Comparison of ENCODE assay signal across 8 cellular contexts in the genomic region with DNA sequence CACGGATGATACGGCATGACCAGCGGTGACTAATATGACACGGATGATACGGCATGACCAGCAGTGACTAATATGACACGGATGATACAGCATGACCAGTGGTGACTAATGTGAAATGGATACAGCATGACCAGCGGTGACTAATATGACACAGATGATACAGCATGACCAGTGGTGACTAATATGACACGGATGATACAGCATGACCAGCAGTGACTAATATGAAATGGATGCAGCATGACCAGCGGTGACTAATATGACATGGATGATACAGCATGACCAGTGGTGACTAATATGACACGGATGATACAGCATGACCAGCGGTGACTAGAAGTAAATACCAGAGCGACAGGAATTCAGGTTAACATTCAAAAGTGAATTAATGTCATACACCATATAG.
DNase-seq lines count a peak whose midpoint lies in the region; ATAC-seq, FAIRE-seq and TF ChIP-seq lines count a peak whose summit lies in the region.
"Not testable (repeated sequence)": the region's sequence is repeated elsewhere in the genome, so short reads cannot be mapped to it uniquely, and the experiment has no call there.

No MANE protein-coding gene starts in this region.

- not testable (repeated sequence) for H3K23ac ChIP-seq in mesenchymal stem cell (ENCODE audit: low read length in 2 of 2)

- H3K14ac ChIP-seq in mesenchymal stem cell (ENCODE audit: low read length in 2 of 2) = not testable (repeated sequence)

- not testable (repeated sequence) for H3K27me3 ChIP-seq in GM23338 (ENCODE audit: insufficient read depth); PC-3 (ENCODE audit: low read length); astrocyte (ENCODE audit: insufficient read depth, low read length); mesenchymal stem cell (ENCODE audit: control insufficient read depth in 1 of 2, insufficient read depth in 1 of 2, low read length in 2 of 2)

- not testable (repeated sequence) for H3K18ac ChIP-seq in mesenchymal stem cell (ENCODE audit: low read depth in 1 of 2, low read length in 2 of 2)

- FAIRE-seq in A549 (lab: Jason Lieb, UNC); astrocyte (lab: Jason Lieb, UNC): not testable (repeated sequence)

- not testable (repeated sequence) for H4K91ac ChIP-seq in mesenchymal stem cell (ENCODE audit: low read length)

- H3K27me3 Mint-ChIP-seq in GM23338 (ENCODE audit: insufficient read depth, low read depth, poor library complexity); activated CD8-positive, alpha-beta T cell treated with anti-CD3 and anti-CD28 coated beads for 36 hours; astrocyte (ENCODE audit: low read depth, unreplicated experiment): not testable (repeated sequence)

- H3K27ac Mint-ChIP-seq in GM23338 = peak overlapping the region; percentile 13; the same call in 1 of the 2 replicates
- not testable (repeated sequence) for H3K27ac Mint-ChIP-seq in activated CD8-positive, alpha-beta T cell treated with anti-CD3 and anti-CD28 coated beads for 36 hours
- peak overlapping the region; percentile 22 for H3K27ac Mint-ChIP-seq in astrocyte (ENCODE audit: unreplicated experiment)
- peak overlapping the region; percentile 83 for H3K27ac Mint-ChIP-seq in stimulated activated effector memory CD8-positive, alpha-beta T cell treated with anti-CD3 and anti-CD28 coated beads, Interleukin-12 subunit alpha, Interleukin-12 subunit beta, amount 100 ng/mL, for 72 hours

- H3K9me2 ChIP-seq in GM23338 (ENCODE audit: insufficient read depth); PC-3 (replicated peaks; ENCODE audit: low read length): not testable (repeated sequence)

- not testable (repeated sequence) for TF ChIP-seq CTCF in A549 (IDR thresholded peaks at IDR 0.05); GM23338 (conservative IDR thresholded peaks at IDR 0.05; ENCODE audit: low read depth in 2 of 2); PC-3 (conservative IDR thresholded peaks at IDR 0.05; ENCODE audit: low read depth, low read length); activated CD8-positive, alpha-beta T cell treated with anti-CD3 and anti-CD28 coated beads for 36 hours (IDR thresholded peaks at IDR 0.05); astrocyte (IDR thresholded peaks at IDR 0.05; ENCODE audit: insufficient read depth, low read depth, low read length); epithelial cell of proximal tubule (conservative IDR thresholded peaks at IDR 0.05; ENCODE audit: low read depth, low read length)

- H3K4me2 ChIP-seq in A549; GM23338; PC-3 (ENCODE audit: low read length); astrocyte (ENCODE audit: low read length); mesenchymal stem cell (ENCODE audit: low read length, poor library complexity, severe bottlenecking): not testable (repeated sequence)

- H4K20me1 ChIP-seq in GM23338 (replicated peaks; ENCODE audit: insufficient read depth); PC-3 (ENCODE audit: low read length): not testable (repeated sequence)
- H4K20me1 ChIP-seq in astrocyte (ENCODE audit: insufficient read depth, low read length) = peaks cover 10% of the 10 kb centered on the region

- H2AFZ ChIP-seq in GM23338; PC-3 (ENCODE audit: low read length); astrocyte (ENCODE audit: low read depth, low read length); mesenchymal stem cell (ENCODE audit: low read depth, low read length): not testable (repeated sequence)

- not testable (repeated sequence) for H3K9ac ChIP-seq in PC-3 (ENCODE audit: low read length); astrocyte (ENCODE audit: low read length); mesenchymal stem cell (ENCODE audit: low read length)

- not testable (repeated sequence) for H3K4me1 ChIP-seq in A549; GM23338 (ENCODE audit: insufficient read depth); PC-3 (ENCODE audit: insufficient read depth, low read length); astrocyte (ENCODE audit: insufficient read depth, low read length); mesenchymal stem cell (ENCODE audit: control insufficient read depth, insufficient read depth, low read depth, low read length)

- H4K8ac ChIP-seq in mesenchymal stem cell (ENCODE audit: low read length) = not testable (repeated sequence)

- H2BK5ac ChIP-seq in mesenchymal stem cell (ENCODE audit: low read depth, low read length, poor library complexity, severe bottlenecking) = not testable (repeated sequence)

- H3K4ac ChIP-seq in mesenchymal stem cell (ENCODE audit: low read depth in 1 of 2, low read length in 2 of 2) = not testable (repeated sequence)

- not testable (repeated sequence) for TF ChIP-seq POLR2A in A549 (IDR thresholded peaks at IDR 0.05; ENCODE audit: low read length)

- H3K36me3 Mint-ChIP-seq in GM23338 (ENCODE audit: low read depth); activated CD8-positive, alpha-beta T cell treated with anti-CD3 and anti-CD28 coated beads for 36 hours (ENCODE audit: low read depth); stimulated activated effector memory CD8-positive, alpha-beta T cell treated with anti-CD3 and anti-CD28 coated beads, Interleukin-12 subunit alpha, Interleukin-12 subunit beta, amount 100 ng/mL, for 72 hours: not testable (repeated sequence)
- H3K36me3 Mint-ChIP-seq in astrocyte (ENCODE audit: low read depth, unreplicated experiment) = peaks cover 19% of the 10 kb centered on the region

- 96% methylated on average over 12 of the region's 12 CpGs for WGBS in A549 (ENCODE audit: missing lambda C conversion rate)
- WGBS in mesenchymal stem cell = 98% methylated on average over 10 of the region's 12 CpGs

- not testable (repeated sequence) for H3K27ac ChIP-seq in A549; GM23338 (ENCODE audit: low read depth); PC-3 (ENCODE audit: low read length); astrocyte (ENCODE audit: low read depth, low read length); mesenchymal stem cell (ENCODE audit: low read length, poor library complexity, severe bottlenecking)

- not testable (repeated sequence) for H3K4me3 Mint-ChIP-seq in GM23338; activated CD8-positive, alpha-beta T cell treated with anti-CD3 and anti-CD28 coated beads for 36 hours; astrocyte (ENCODE audit: unreplicated experiment); stimulated activated effector memory CD8-positive, alpha-beta T cell treated with anti-CD3 and anti-CD28 coated beads, Interleukin-12 subunit alpha, Interleukin-12 subunit beta, amount 100 ng/mL, for 72 hours

- H2BK15ac ChIP-seq in mesenchymal stem cell (ENCODE audit: low read depth, poor library complexity, severe bottlenecking) = not testable (repeated sequence)

- BruUV-seq in PC-3 (replicated peaks; lab: Mats Ljungman, UMichigan) = not testable (repeated sequence)

- H3K4me1 Mint-ChIP-seq in GM23338; activated CD8-positive, alpha-beta T cell treated with anti-CD3 and anti-CD28 coated beads for 36 hours (ENCODE audit: low read depth); astrocyte (ENCODE audit: low read depth, unreplicated experiment): not testable (repeated sequence)
- H3K4me1 Mint-ChIP-seq in stimulated activated effector memory CD8-positive, alpha-beta T cell treated with anti-CD3 and anti-CD28 coated beads, Interleukin-12 subunit alpha, Interleukin-12 subunit beta, amount 100 ng/mL, for 72 hours = peaks cover 11% of the 10 kb centered on the region

- intact Hi-C loops in PC-3 (cut with micrococcal nuclease); activated CD8-positive, alpha-beta T cell treated with anti-CD3 and anti-CD28 coated beads for 36 hours (cut with micrococcal nuclease): not testable (repeated sequence)

- not testable (repeated sequence) for H3K9me3 Mint-ChIP-seq in GM23338; activated CD8-positive, alpha-beta T cell treated with anti-CD3 and anti-CD28 coated beads for 36 hours; astrocyte (ENCODE audit: unreplicated experiment); stimulated activated effector memory CD8-positive, alpha-beta T cell treated with anti-CD3 and anti-CD28 coated beads, Interleukin-12 subunit alpha, Interleukin-12 subunit beta, amount 100 ng/mL, for 72 hours

- not testable (repeated sequence) for TF ChIP-seq RAD21 in A549 (conservative IDR thresholded peaks at IDR 0.05 in 1 of 2, IDR thresholded peaks at IDR 0.05 in 1 of 2)

- not testable (repeated sequence) for DNase-seq in A549 (ENCODE audit: low read depth in 1 of 2, low spot score in 1 of 2); GM23338 (ENCODE audit: low spot score); stimulated activated effector memory CD8-positive, alpha-beta T cell treated with anti-CD3 and anti-CD28 coated beads, Interleukin-12 subunit alpha, Interleukin-12 subunit beta, amount 100 ng/mL, for 72 hours (ENCODE audit: low spot score in 2 of 2)
- DNase-seq in PC-3 = peak; percentile 16
- DNase-seq in activated CD8-positive, alpha-beta T cell treated with anti-CD3 and anti-CD28 coated beads for 36 hours = peak; percentile 17
- DNase-seq in astrocyte (ENCODE audit: low read depth) = peak; percentile 15
- DNase-seq in epithelial cell of proximal tubule (ENCODE audit: low read depth) = peak; percentile 9
- peak; percentile 12 for DNase-seq in mesenchymal stem cell

- H3F3A ChIP-seq in GM23338 (replicated peaks; ENCODE audit: low read depth); PC-3 (ENCODE audit: low read length, unreplicated experiment): not testable (repeated sequence)

- POLR2A ChIA-PET in A549 (lab: Yijun Ruan, JAX); PC-3 (lab: Charles Lee; ENCODE audit: unreplicated experiment); activated CD8-positive, alpha-beta T cell treated with anti-CD3 and anti-CD28 coated beads for 36 hours (lab: Charles Lee): not testable (repeated sequence)

- not testable (repeated sequence) for ATAC-seq in A549; GM23338; PC-3; activated CD8-positive, alpha-beta T cell treated with anti-CD3 and anti-CD28 coated beads for 36 hours; stimulated activated effector memory CD8-positive, alpha-beta T cell treated with anti-CD3 and anti-CD28 coated beads, Interleukin-12 subunit alpha, Interleukin-12 subunit beta, amount 100 ng/mL, for 72 hours

- not testable (repeated sequence) for H2BK12ac ChIP-seq in mesenchymal stem cell (ENCODE audit: low read length in 2 of 2)

- peaks cover 19% of the 10 kb centered on the region for H3K79me1 ChIP-seq in mesenchymal stem cell (replicated peaks; ENCODE audit: low read length, poor library complexity, severe bottlenecking)

- not testable (repeated sequence) for H2AK5ac ChIP-seq in mesenchymal stem cell (ENCODE audit: low read length, severe bottlenecking)

- H3K36me3 ChIP-seq in GM23338 (ENCODE audit: insufficient read depth); PC-3 (ENCODE audit: low read depth, low read length); astrocyte (ENCODE audit: insufficient read depth, low read length): not testable (repeated sequence)
- peaks cover 16 to 37% of the 10 kb centered on the region in 2 experiments for H3K36me3 ChIP-seq in mesenchymal stem cell (ENCODE audit: control insufficient read depth in 1 of 2, insufficient read depth in 2 of 2, low read depth in 1 of 2, low read length in 2 of 2)

- not testable (repeated sequence) for H3K9me3 ChIP-seq in A549; PC-3 (ENCODE audit: low read length); astrocyte (ENCODE audit: insufficient read depth, low read depth, low read length); mesenchymal stem cell (ENCODE audit: control insufficient read depth, low read length)

- TF ChIP-seq EP300 in A549 (IDR thresholded peaks at IDR 0.05) = not testable (repeated sequence)

- not testable (repeated sequence) for H2BK120ac ChIP-seq in mesenchymal stem cell (ENCODE audit: low read depth, low read length)

- CTCF ChIA-PET in A549 (lab: Yijun Ruan, JAX); PC-3 (lab: Charles Lee); activated CD8-positive, alpha-beta T cell treated with anti-CD3 and anti-CD28 coated beads for 36 hours (lab: Charles Lee): not testable (repeated sequence)

- not testable (repeated sequence) for H3K4me3 ChIP-seq in A549; GM23338; PC-3 (ENCODE audit: low read length); astrocyte (ENCODE audit: insufficient read depth, low read depth, low read length); epithelial cell of proximal tubule (ENCODE audit: low read depth, low read length); mesenchymal stem cell (ENCODE audit: insufficient read depth in 1 of 2, low read depth in 1 of 2, low read length in 2 of 2)

- not testable (repeated sequence) for H3K79me2 ChIP-seq in GM23338 (replicated peaks; ENCODE audit: insufficient read depth); PC-3 (ENCODE audit: low read length); astrocyte (ENCODE audit: insufficient read depth, low read length)
